Comparison of ENCODE assay signal across 24 cellular contexts in genomic region chr12:46088040-46088439, GRCh38.
"Had no signal": no experiment of that assay in that cellular context is flagged by ENCODE, and none has a peak within 500 bp of the region (broad histone marks: within the 10 kb centered on the region; RNA-seq: fewer than 3 reads in every experiment).

No MANE protein-coding gene starts in this region.

- ATAC-seq: activated CD4-positive, alpha-beta T cell treated with anti-CD3 and anti-CD28 coated beads for 36 hours; activated CD8-positive, alpha-beta T cell treated with anti-CD3 and anti-CD28 coated beads, Interleukin-2, amount 10 ng/mL, durations not matched to agents 7 days and 5 days; K562; T-cell had no signal

- H3K4me1 Mint-ChIP-seq: activated CD4-positive, alpha-beta T cell treated with anti-CD3 and anti-CD28 coated beads for 36 hours; activated naive CD8-positive, alpha-beta T cell treated with anti-CD3 and anti-CD28 coated beads, Interleukin-2, amount 10 ng/mL, durations not matched to agents 7 days and 5 days; T-cell had no signal

- H3K4me1 ChIP-seq: adrenal gland had no signal

- H3K36me3 Mint-ChIP-seq: T-cell had no signal

- H3K4me3 Mint-ChIP-seq: activated CD4-positive, alpha-beta T cell treated with anti-CD3 and anti-CD28 coated beads for 36 hours; activated CD8-positive, alpha-beta T cell treated with anti-CD3 and anti-CD28 coated beads, Interleukin-2, amount 10 ng/mL, durations not matched to agents 7 days and 5 days; activated naive CD8-positive, alpha-beta T cell treated with anti-CD3 and anti-CD28 coated beads, Interleukin-2, amount 10 ng/mL, durations not matched to agents 7 days and 5 days; T-cell had no signal

- H3K36me3 ChIP-seq: adrenal gland, WERI-Rb-1 had no signal

- H3K27ac Mint-ChIP-seq: activated CD4-positive, alpha-beta T cell treated with anti-CD3 and anti-CD28 coated beads for 36 hours; activated CD8-positive, alpha-beta T cell treated with anti-CD3 and anti-CD28 coated beads, Interleukin-2, amount 10 ng/mL, durations not matched to agents 7 days and 5 days; activated naive CD8-positive, alpha-beta T cell treated with anti-CD3 and anti-CD28 coated beads, Interleukin-2, amount 10 ng/mL, durations not matched to agents 7 days and 5 days; T-cell had no signal

- H3K27ac ChIP-seq: adrenal gland, PC-9, WERI-Rb-1 had no signal

- FAIRE-seq: K562 had no signal

- DNase-seq: activated CD4-positive, alpha-beta T cell treated with anti-CD3 and anti-CD28 coated beads for 36 hours; activated CD4-positive, alpha-beta T cell treated with anti-CD3 and anti-CD28 coated beads, Interleukin-2, amount 50 U/mL, for 4 hours; activated CD8-positive, alpha-beta memory T cell treated with anti-CD3 and anti-CD28 coated beads, Interleukin-2, amount 50 U/mL, for 48 hours; activated CD8-positive, alpha-beta T cell treated with anti-CD3 and anti-CD28 coated beads, Interleukin-2, amount 10 ng/mL, durations not matched to agents 7 days and 5 days; activated naive CD4-positive, alpha-beta T cell treated with anti-CD3 and anti-CD28 coated beads, Interleukin-2, amount 50 U/mL, for 16 hours; activated naive CD8-positive, alpha-beta T cell treated with anti-CD3 and anti-CD28 coated beads, Interleukin-2, amount 10 ng/mL, durations not matched to agents 7 days and 5 days; activated T-cell treated with anti-CD3 and anti-CD28 coated beads, Interleukin-2, amount 50 U/mL, for 1 hour; adrenal gland; anterior cingulate cortex; caudate nucleus; Karpas-422; NCI-H1048; NCI-H146; NCI-H187 treated with DMSO at 0.1 percent for 48 hours; NCI-H2081 treated with DMSO at 0.1 percent for 48 hours; NCI-H226; NCI-H526; NCI-H82; PC-9; SIG-M5; T-cell; T-helper 2 cell; WERI-Rb-1 had no signal

- H3K4me3 ChIP-seq: adrenal gland, K562, PC-9 had no signal
